In genomic region chr10:73997479-73997805, GRCh38 we compare ENCODE assay signal across 8 cellular contexts. TPM values are rescaled to one million over a fixed set of nuclear protein-coding genes. Genes with fewer than 3 reads are reported as not detected.
DNase-seq lines count a peak whose midpoint lies in the region; ATAC-seq lines count a peak whose summit lies in the region.

No MANE protein-coding gene starts in this region.

- peak overlapping the region; percentile 87 for H3K27ac ChIP-seq in CD4-positive, alpha-beta memory T cell (ENCODE audit: low read depth, low read length)
- H3K27ac ChIP-seq in SK-N-MC, result peak overlapping the region; percentile 88
- H3K27ac ChIP-seq in effector memory CD4-positive, alpha-beta T cell (ENCODE audit: insufficient read depth, low read length, poor library complexity, severe bottlenecking), result peak overlapping the region; percentile 87

- H3K27me3 ChIP-seq in CD4-positive, alpha-beta memory T cell (ENCODE audit: insufficient read depth, low read length), result no peaks in the 10 kb centered on the region
- H3K27me3 ChIP-seq in effector memory CD4-positive, alpha-beta T cell (replicated peaks; ENCODE audit: control insufficient read depth, insufficient read depth, low read length, poor library complexity, severe bottlenecking), result no peaks in the 10 kb centered on the region

- no peaks in the 10 kb centered on the region for H3K36me3 ChIP-seq in CD4-positive, alpha-beta memory T cell (ENCODE audit: insufficient read depth, low read length)
- H3K36me3 ChIP-seq in SK-N-MC (ENCODE audit: insufficient read depth, low read length), result no peaks in the 10 kb centered on the region
- no peaks in the 10 kb centered on the region for H3K36me3 ChIP-seq in effector memory CD4-positive, alpha-beta T cell (ENCODE audit: control insufficient read depth, insufficient read depth, low read length)

- H3K9me3 ChIP-seq in CD4-positive, alpha-beta memory T cell (ENCODE audit: control insufficient read depth in 1 of 2, low read length in 2 of 2), result no peaks in the 10 kb centered on the region
- no peaks in the 10 kb centered on the region for H3K9me3 ChIP-seq in SK-N-MC (ENCODE audit: low read depth, low read length)
- no peaks in the 10 kb centered on the region for H3K9me3 ChIP-seq in effector memory CD4-positive, alpha-beta T cell (ENCODE audit: control insufficient read depth, low read length)

- peaks cover 11 to 15% of the 10 kb centered on the region in 2 donors for H3K36me3 Mint-ChIP-seq in CD4-positive, alpha-beta memory T cell
- no peaks in the 10 kb centered on the region for H3K36me3 Mint-ChIP-seq in naive B cell

- CTCF ChIA-PET in CD4-positive, alpha-beta memory T cell (lab: Charles Lee; ENCODE audit: partially characterized antibody), result interaction anchor here (1.0 to 2.0 kb wide), 4 partner anchors 15 to 56 kb away, joined by 3 to 7 read pairs (median 4); no protein-coding TSS in a partner anchor

- H3K27me3 Mint-ChIP-seq in CD4-positive, alpha-beta memory T cell, result no peaks in the 10 kb centered on the region
- no peaks in the 10 kb centered on the region for H3K27me3 Mint-ChIP-seq in naive B cell

- intact Hi-C loops in CD4-positive, alpha-beta memory T cell (cut with micrococcal nuclease), result loop anchor here (5.0 kb wide), 2 partner anchors 40 to 830 kb away; partner anchors contain the start of gene KAT6B

- H3K4me1 ChIP-seq in CD4-positive, alpha-beta memory T cell (ENCODE audit: insufficient read depth, low read length), result peaks cover 60% of the 10 kb centered on the region
- peaks cover 25% of the 10 kb centered on the region for H3K4me1 ChIP-seq in effector memory CD4-positive, alpha-beta T cell (ENCODE audit: control insufficient read depth, insufficient read depth, low read length, poor library complexity, severe bottlenecking)

- DNase-seq in CD4-positive, alpha-beta memory T cell, result peak in 4 of 5 donors; percentile 76 to 91 (median 88)
- DNase-seq in SK-N-MC (ENCODE audit: low read depth, low spot score) (no peak), naive B cell (no peak), COLO829 (ENCODE audit: low spot score) (no peak), NCI-H226 (no peak)
- no peak for DNase-seq in effector memory CD4-positive, alpha-beta T cell

- peak overlapping the region; percentile 76 to 94 for H3K4me3 ChIP-seq in CD4-positive, alpha-beta memory T cell (ENCODE audit: low read length in 2 of 2)
- peak overlapping the region; percentile 84 for H3K4me3 ChIP-seq in SK-N-MC
- H3K4me3 ChIP-seq in effector memory CD4-positive, alpha-beta T cell (ENCODE audit: insufficient read depth, low read depth, low read length, poor library complexity, severe bottlenecking), result peak overlapping the region; percentile 88

- H3K9me3 Mint-ChIP-seq in CD4-positive, alpha-beta memory T cell, result peaks cover 0 to 5% (median 0%) of the 10 kb centered on the region in 8 donors
- no peaks in the 10 kb centered on the region for H3K9me3 Mint-ChIP-seq in naive B cell

- peak; percentile 67 for ATAC-seq in GM19372 (IDR thresholded peaks at IDR 0.05; ENCODE audit: low read depth, unreplicated experiment)
- ATAC-seq in HG03354 (IDR thresholded peaks at IDR 0.05; ENCODE audit: poor library complexity, severe bottlenecking, unreplicated experiment), result peak; percentile 77
- ATAC-seq in naive B cell (ENCODE audit: low read depth in 2 of 2), result peak; percentile 62 to 66

- POLR2A ChIA-PET in CD4-positive, alpha-beta memory T cell (lab: Charles Lee; ENCODE audit: partially characterized antibody), result interaction anchor here (0.8 to 2.7 kb wide), 9 partner anchors 12 to 122 kb away, joined by 3 to 11 read pairs (median 4); no protein-coding TSS in a partner anchor

- peak overlapping the region; percentile 79 for H3K9ac ChIP-seq in SK-N-MC (ENCODE audit: insufficient read length)

- H3K4me3 Mint-ChIP-seq in CD4-positive, alpha-beta memory T cell, result peak overlapping the region; percentile 98 to 100 (median 100)
- peak overlapping the region; percentile 86 to 100 (median 98) for H3K4me3 Mint-ChIP-seq in naive B cell

- H3K27ac Mint-ChIP-seq in CD4-positive, alpha-beta memory T cell, result peak overlapping the region; percentile 81 to 100 (median 99)
- peak overlapping the region; percentile 87 to 99 (median 98) for H3K27ac Mint-ChIP-seq in naive B cell

- peaks cover 33 to 71% (median 52%) of the 10 kb centered on the region in 4 donors for H3K4me1 Mint-ChIP-seq in CD4-positive, alpha-beta memory T cell
- peaks cover 35 to 48% (median 39%) of the 10 kb centered on the region in 3 donors for H3K4me1 Mint-ChIP-seq in naive B cell

RNA-seq across cellular contexts. Expression of gene VCL, which starts 0.5 kb away (rescaled TPM):
- total RNA-seq in CD4-positive, alpha-beta memory T cell, result 10 to 100 TPM; 29.6 TPM
- polyA plus RNA-seq in CD4-positive, alpha-beta memory T cell, result 10 to 100 TPM; 48.2 to 60.3 TPM
- polyA plus RNA-seq in naive B cell (ENCODE audit: low read depth in 6 of 6), result 10 to 100 TPM; 17.1 to 27.6 (median 25.2) TPM

Comparison
In these comparisons a context has a peak if more than half of its experiments do, and no peak if none do; other contexts are left out.
1. DNase-seq: peak in CD4-positive, alpha-beta memory T cell (4 of 5); none in SK-N-MC (single experiment), effector memory CD4-positive, alpha-beta T cell (0 of 3), naive B cell (single experiment), COLO829 (single experiment) and NCI-H226 (single experiment).
2. Peak in every context shown above with its lines, with median percentiles within 50 percentile points of each other: H3K27ac ChIP-seq, H3K4me3 ChIP-seq and ATAC-seq.